ENCODE assay signal across 23 cellular contexts in genomic region chr5:156783092-156783491, GRCh38.
DNase-seq lines count a peak whose midpoint lies in the region; ATAC-seq lines count a peak whose summit lies in the region.
"Had no signal": no experiment of that assay in that cellular context is flagged by ENCODE, and none has a peak within 500 bp of the region (broad histone marks: within the 10 kb centered on the region; RNA-seq: fewer than 3 reads in every experiment).

No MANE protein-coding gene starts in this region.

- POLR2A ChIA-PET in activated CD4-positive, alpha-beta T cell treated with anti-CD3 and anti-CD28 coated beads for 36 hours (lab: Charles Lee) = no interaction called here

- no peak overlapping the region for H3K27ac Mint-ChIP-seq in activated CD4-positive, alpha-beta T cell treated with anti-CD3 and anti-CD28 coated beads for 36 hours
- H3K27ac Mint-ChIP-seq: B cell; CD8-positive, alpha-beta T cell; IgD-negative memory B cell had no signal

- H3K9me3 Mint-ChIP-seq in activated CD4-positive, alpha-beta T cell treated with anti-CD3 and anti-CD28 coated beads for 36 hours (ENCODE audit: low read depth) = peaks cover 1% of the 10 kb centered on the region
- H3K9me3 Mint-ChIP-seq: CD8-positive, alpha-beta T cell had no signal

- peak; percentile 7 for DNase-seq in activated CD4-positive, alpha-beta T cell treated with anti-CD3 and anti-CD28 coated beads for 36 hours
- DNase-seq in activated CD4-positive, alpha-beta T cell treated with anti-CD3 and anti-CD28 coated beads, Interleukin-2, amount 50 U/mL, for 4 hours = no peak
- DNase-seq in hepatic stellate cell (ENCODE audit: low spot score) = no peak
- DNase-seq in nucleus accumbens (lab: John Stamatoyannopoulos, UW) = no peak
- DNase-seq: Caco-2; CD8-positive, alpha-beta T cell; DMS 273 treated with DMSO at 0.1 percent for 48 hours; DMS79; EL; GDM1; MM.1S; NCI-H2029; NCI-H446 treated with DMSO at 0.1 percent for 48 hours; NCI-H526; NCI-H82; Right ventricle myocardium superior; RPMI8226 had no signal

- intact Hi-C loops in activated CD4-positive, alpha-beta T cell treated with anti-CD3 and anti-CD28 coated beads for 36 hours (cut with DNase I, micrococcal nuclease) = no loop called here

- no peaks in the 10 kb centered on the region for H3K36me3 Mint-ChIP-seq in activated CD4-positive, alpha-beta T cell treated with anti-CD3 and anti-CD28 coated beads for 36 hours (ENCODE audit: low read depth)
- H3K36me3 Mint-ChIP-seq: CD8-positive, alpha-beta T cell had no signal

- H3K4me3 Mint-ChIP-seq in activated CD4-positive, alpha-beta T cell treated with anti-CD3 and anti-CD28 coated beads for 36 hours = no peak overlapping the region
- H3K4me3 Mint-ChIP-seq: B cell; CD8-positive, alpha-beta T cell; IgD-negative memory B cell had no signal

- H3K27me3 Mint-ChIP-seq in activated CD4-positive, alpha-beta T cell treated with anti-CD3 and anti-CD28 coated beads for 36 hours = peaks cover 10% of the 10 kb centered on the region

- no peaks in the 10 kb centered on the region for H3K4me1 Mint-ChIP-seq in activated CD4-positive, alpha-beta T cell treated with anti-CD3 and anti-CD28 coated beads for 36 hours
- H3K4me1 Mint-ChIP-seq: B cell, IgD-negative memory B cell had no signal

- ATAC-seq in activated CD4-positive, alpha-beta T cell treated with anti-CD3 and anti-CD28 coated beads for 36 hours = no peak
- ATAC-seq in GM21360 (IDR thresholded peaks at IDR 0.05; ENCODE audit: unreplicated experiment) = peak; percentile 52
- ATAC-seq in HG03442 (IDR thresholded peaks at IDR 0.05; ENCODE audit: unreplicated experiment) = peak; percentile 45
- no peak for ATAC-seq in HG03159 (IDR thresholded peaks at IDR 0.05; ENCODE audit: unreplicated experiment)
- ATAC-seq: CD8-positive, alpha-beta T cell; HCT116 had no signal

- CTCF ChIA-PET in activated CD4-positive, alpha-beta T cell treated with anti-CD3 and anti-CD28 coated beads for 36 hours (lab: Charles Lee) = interaction anchor here (0.7 kb wide), 1 partner anchor 69 kb away, joined by 3 read pairs; no protein-coding TSS in a partner anchor

Comparison
In these comparisons a context has a peak if more than half of its experiments do, and no peak if none do; other contexts are left out.
1. ATAC-seq: peak in GM21360 (single experiment) and HG03442 (single experiment); none in activated CD4-positive, alpha-beta T cell treated with anti-CD3 and anti-CD28 coated beads for 36 hours (single experiment) and HG03159 (single experiment).